24 cellular contexts compared by ENCODE assay signal in the genomic region with DNA sequence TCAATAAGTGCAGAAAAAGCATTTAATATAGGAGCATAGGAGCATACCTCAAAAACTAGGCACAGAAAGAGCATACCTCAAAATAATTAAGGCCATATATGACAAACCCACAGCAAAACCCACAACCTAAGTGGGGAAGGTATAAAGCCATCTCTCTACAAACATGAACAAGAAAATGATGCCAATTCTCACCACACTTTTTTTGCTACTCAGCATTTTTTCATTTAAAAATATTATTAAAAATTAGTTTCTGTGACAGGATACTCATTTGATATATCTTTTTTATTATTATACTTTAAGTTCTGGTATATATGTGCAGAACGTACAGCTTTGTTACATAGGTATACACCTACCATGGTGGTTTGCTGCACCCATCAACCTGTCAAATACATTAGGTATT.
DNase-seq lines count a peak whose midpoint lies in the region; ATAC-seq, FAIRE-seq and TF ChIP-seq lines count a peak whose summit lies in the region.
"Had no signal": no experiment of that assay in that cellular context is flagged by ENCODE, and none has a peak within 500 bp of the region (broad histone marks: within the 10 kb centered on the region; RNA-seq: fewer than 3 reads in every experiment).

No MANE protein-coding gene starts in this region.

- H3K36me3 Mint-ChIP-seq in activated T-cell treated with anti-CD3 and anti-CD28 coated beads, Interleukin-2, amount 50 U/mL, for 72 hours (ENCODE audit: insufficient read depth in 2 of 2) = peaks cover 0 to 2% of the 10 kb centered on the region in 2 donors
- H3K36me3 Mint-ChIP-seq: CD4-positive, alpha-beta memory T cell; CD4-positive, CD25-positive, alpha-beta regulatory T cell; CD8-positive, alpha-beta memory T cell had no signal

- H2BK120ac ChIP-seq in IMR-90 (ENCODE audit: low read depth, low read length) = no peak overlapping the region

- TF ChIP-seq CTCF in A549 (IDR thresholded peaks at IDR 0.05) = no peak
- no peak for TF ChIP-seq CTCF in IMR-90 (conservative IDR thresholded peaks at IDR 0.05; ENCODE audit: low read depth, low read length)
- no peak for TF ChIP-seq CTCF in K562 (IDR thresholded peaks at IDR 0.05 in 2 of 3, conservative IDR thresholded peaks at IDR 0.05 in 1 of 3; ENCODE audit: insufficient read depth in 2 of 3, low read depth in 1 of 3, low read length in 3 of 3)

- CTCF ChIA-PET in A549 (lab: Yijun Ruan, JAX) (no interaction called here), IMR-90 (lab: Yijun Ruan, JAX) (no interaction called here), K562 (lab: Yijun Ruan, JAX; ENCODE audit: low intra/inter-chr PET ratio) (no interaction called here)

- no peak overlapping the region for H3K23ac ChIP-seq in IMR-90 (ENCODE audit: low read depth, low read length)

- H3K36me3 ChIP-seq in IMR-90 (ENCODE audit: control insufficient read depth, insufficient read depth, low read length) (no peaks in the 10 kb centered on the region), K562 (ENCODE audit: control insufficient read depth, insufficient read depth, low read length) (no peaks in the 10 kb centered on the region)
- H3K36me3 ChIP-seq: BLaER1 treated with 17β-estradiol and CSF1 and Interleukin-3, amounts not matched to agents 10 nM and 100 nM had no signal

- WGBS in A549 (ENCODE audit: missing lambda C conversion rate) = 13% methylated on average over 1 of the region's 1 CpG
- no CpG with 5 or more reads among the region's 1 CpG for WGBS in IMR-90 (ENCODE audit: extremely low coverage in 2 of 2, insufficient read length in 1 of 2), 2 experiments
- 0% methylated on average over 1 of the region's 1 CpG for WGBS in K562 (ENCODE audit: insufficient coverage, low coverage, missing lambda C conversion rate)

- H3K79me2 ChIP-seq in K562 (ENCODE audit: control insufficient read depth, insufficient read depth, low read length) = no peaks in the 10 kb centered on the region

- no peak overlapping the region for H4K91ac ChIP-seq in IMR-90 (ENCODE audit: insufficient read depth, low read depth, low read length)

- H3K14ac ChIP-seq in IMR-90 (replicated peaks; ENCODE audit: low read depth, low read length) = no peak overlapping the region

- H2AK9ac ChIP-seq in IMR-90 (replicated peaks; ENCODE audit: low read depth, low read length, poor library complexity) = no peak overlapping the region

- H3K4me1 Mint-ChIP-seq in activated T-cell treated with anti-CD3 and anti-CD28 coated beads, Interleukin-2, amount 50 U/mL, for 72 hours (ENCODE audit: low read depth) = no peaks in the 10 kb centered on the region
- H3K4me1 Mint-ChIP-seq: B cell; CD4-positive, alpha-beta memory T cell; CD4-positive, CD25-positive, alpha-beta regulatory T cell; CD8-positive, alpha-beta memory T cell had no signal

- H3K27me3 ChIP-seq in IMR-90 (ENCODE audit: control insufficient read depth, insufficient read depth, low read length) (no peaks in the 10 kb centered on the region), K562 (ENCODE audit: control insufficient read depth in 2 of 2, insufficient read depth in 2 of 2, low read length in 2 of 2) (no peaks in the 10 kb centered on the region)
- H3K27me3 ChIP-seq: BLaER1 treated with 17β-estradiol and CSF1 and Interleukin-3, amounts not matched to agents 10 nM and 100 nM had no signal

- H3K9me1 ChIP-seq in IMR-90 (ENCODE audit: insufficient read depth, low read length) (no peaks in the 10 kb centered on the region), K562 (ENCODE audit: control insufficient read depth, insufficient read depth, low read length) (no peaks in the 10 kb centered on the region)

- dilution Hi-C loops in IMR-90 (cut with HindIII; ENCODE audit: low sequenced_read_pairs, unreplicated experiment) = no loop called here

- H2AK5ac ChIP-seq in IMR-90 (ENCODE audit: low read depth, low read length) = no peak overlapping the region

- H3K27ac ChIP-seq in A549 (no peak overlapping the region), IMR-90 (ENCODE audit: insufficient read depth, low read length) (no peak overlapping the region), K562 (ENCODE audit: extremely low read depth, low read depth, low read length) (no peak overlapping the region)
- H3K27ac ChIP-seq: BLaER1 treated with 17β-estradiol and CSF1 and Interleukin-3, amounts not matched to agents 10 nM and 100 nM; C4-2B had no signal

- TF ChIP-seq RAD21 in A549 (conservative IDR thresholded peaks at IDR 0.05 in 1 of 2, IDR thresholded peaks at IDR 0.05 in 1 of 2) = no peak
- TF ChIP-seq RAD21 in IMR-90 (IDR thresholded peaks at IDR 0.05; ENCODE audit: low read length) = no peak
- TF ChIP-seq RAD21 in K562 (CRISPR knock-in tag; conservative IDR thresholded peaks at IDR 0.05 in 1 of 2, IDR thresholded peaks at IDR 0.05 in 1 of 2) = no peak

- intact Hi-C loops in IMR-90 (cut with micrococcal nuclease) (no loop called here), K562 (cut with micrococcal nuclease) (no loop called here)

- H3K56ac ChIP-seq in IMR-90 (ENCODE audit: extremely low read depth, insufficient read depth, low read length) = no peak overlapping the region

- POLR2A ChIA-PET in A549 (lab: Yijun Ruan, JAX) (no interaction called here), IMR-90 (lab: Charles Lee; ENCODE audit: unreplicated experiment) (no interaction called here), K562 (lab: Yijun Ruan, JAX) (no interaction called here)

- no peak for TF ChIP-seq EP300 in A549 (IDR thresholded peaks at IDR 0.05)
- TF ChIP-seq EP300 in K562 (IDR thresholded peaks at IDR 0.05; ENCODE audit: low read length) = no peak

- no peak for TF ChIP-seq POLR2A in A549 (IDR thresholded peaks at IDR 0.05; ENCODE audit: low read length)
- no peak for TF ChIP-seq POLR2A in IMR-90 (IDR thresholded peaks at IDR 0.05; ENCODE audit: low read depth, low read length)
- TF ChIP-seq POLR2A in K562 (conservative IDR thresholded peaks at IDR 0.05) = no peak

- no peaks in the 10 kb centered on the region for H3K79me1 ChIP-seq in IMR-90 (ENCODE audit: low read depth in 1 of 2, low read length in 2 of 2)

- no peak overlapping the region for H3K4me3 ChIP-seq in A549
- no peak overlapping the region for H3K4me3 ChIP-seq in IMR-90 (ENCODE audit: insufficient read depth, low read depth, low read length)
- no peak overlapping the region for H3K4me3 ChIP-seq in K562
- H3K4me3 ChIP-seq: BLaER1 treated with 17β-estradiol and CSF1 and Interleukin-3, amounts not matched to agents 10 nM and 100 nM had no signal

- H2AFZ ChIP-seq in IMR-90 (replicated peaks; ENCODE audit: low read length, poor library complexity) (no peak overlapping the region), K562 (ENCODE audit: low read depth, low read length) (no peak overlapping the region)

- H3K4me2 ChIP-seq in A549 (no peak overlapping the region), IMR-90 (ENCODE audit: low read depth, low read length) (no peak overlapping the region), K562 (ENCODE audit: insufficient read depth, low read length) (no peak overlapping the region)
- H3K4me2 ChIP-seq: BLaER1 treated with 17β-estradiol and CSF1 and Interleukin-3, amounts not matched to agents 10 nM and 100 nM had no signal

- H3K27ac Mint-ChIP-seq in activated T-cell treated with anti-CD3 and anti-CD28 coated beads, Interleukin-2, amount 50 U/mL, for 72 hours = no peak overlapping the region
- H3K27ac Mint-ChIP-seq: B cell; CD4-positive, alpha-beta memory T cell; CD4-positive, CD25-positive, alpha-beta regulatory T cell; CD8-positive, alpha-beta memory T cell had no signal

- FAIRE-seq in A549 (lab: Jason Lieb, UNC) (no peak), K562 (lab: Jason Lieb, UNC) (no peak)
- FAIRE-seq: A204.1, G401.6, GM12891, GM19239 had no signal

- BruUV-seq in IMR-90 (replicated peaks; lab: Mats Ljungman, UMichigan) (no TSS peak), K562 (replicated peaks; lab: Mats Ljungman, UMichigan) (no TSS peak)

- DNase-seq in A549 (ENCODE audit: low read depth in 1 of 2, low spot score in 1 of 2) (no peak), IMR-90 (no peak), K562 (ENCODE audit: extremely low read depth in 1 of 4, low spot score in 3 of 4) (no peak), EL (no peak)
- no peak for DNase-seq in activated T-cell treated with anti-CD3 and anti-CD28 coated beads, Interleukin-2, amount 50 U/mL, for 72 hours
- DNase-seq: 8988T; AML-193; CD4-positive, alpha-beta memory T cell; CD4-positive, CD25-positive, alpha-beta regulatory T cell; CD8-positive, alpha-beta memory T cell; COR-L47; DMS 273 treated with DMSO at 0.1 percent for 48 hours; DMS153; DMS53; DMS79; DND-41; GF-D8 had no signal

- no peak overlapping the region for H2BK20ac ChIP-seq in IMR-90 (ENCODE audit: low read depth, low read length)

- no peak overlapping the region for H3K4me3 Mint-ChIP-seq in activated T-cell treated with anti-CD3 and anti-CD28 coated beads, Interleukin-2, amount 50 U/mL, for 72 hours
- H3K4me3 Mint-ChIP-seq: B cell; CD4-positive, CD25-positive, alpha-beta regulatory T cell; CD8-positive, alpha-beta memory T cell had no signal

- ATAC-seq in A549 (no peak), IMR-90 (ENCODE audit: low read depth) (no peak), K562 (no peak)
- no peak for ATAC-seq in activated T-cell treated with anti-CD3 and anti-CD28 coated beads, Interleukin-2, amount 50 U/mL, for 72 hours (replicated peaks in 1 of 2)

- H4K20me1 ChIP-seq in IMR-90 (ENCODE audit: insufficient read depth, low read length) (no peaks in the 10 kb centered on the region), K562 (replicated peaks; ENCODE audit: control insufficient read depth, insufficient read depth, low read length) (no peaks in the 10 kb centered on the region)
- H4K20me1 ChIP-seq: BLaER1 treated with 17β-estradiol and CSF1 and Interleukin-3, amounts not matched to agents 10 nM and 100 nM had no signal

- H3K9me3 Mint-ChIP-seq in activated T-cell treated with anti-CD3 and anti-CD28 coated beads, Interleukin-2, amount 50 U/mL, for 72 hours = peaks cover 14 to 25% of the 10 kb centered on the region in 2 donors

- in situ Hi-C loops in IMR-90 (cut with MboI; ENCODE audit: low sequenced_read_pairs) (no loop called here), K562 (cut with MboI) (no loop called here)

- H4K5ac ChIP-seq in IMR-90 (ENCODE audit: low read depth, low read length) = no peak overlapping the region

- H3K4me1 ChIP-seq in A549 = no peaks in the 10 kb centered on the region
- no peaks in the 10 kb centered on the region for H3K4me1 ChIP-seq in IMR-90 (ENCODE audit: control insufficient read depth, insufficient read depth, low read length)
- H3K4me1 ChIP-seq in K562 (replicated peaks in 1 of 2; ENCODE audit: control insufficient read depth in 2 of 2, insufficient read depth in 2 of 2, low read length in 2 of 2) = no peaks in the 10 kb centered on the region
- H3K4me1 ChIP-seq: BLaER1 treated with 17β-estradiol and CSF1 and Interleukin-3, amounts not matched to agents 10 nM and 100 nM had no signal

- no peaks in the 10 kb centered on the region for H3K27me3 Mint-ChIP-seq in activated T-cell treated with anti-CD3 and anti-CD28 coated beads, Interleukin-2, amount 50 U/mL, for 72 hours (ENCODE audit: low read depth)
- H3K27me3 Mint-ChIP-seq: B cell; CD4-positive, alpha-beta memory T cell; CD4-positive, CD25-positive, alpha-beta regulatory T cell; CD8-positive, alpha-beta memory T cell had no signal

- H3K9ac ChIP-seq in IMR-90 (ENCODE audit: low read depth, low read length) = no peak overlapping the region
- no peak overlapping the region for H3K9ac ChIP-seq in K562 (ENCODE audit: insufficient read depth in 1 of 2, low read depth in 2 of 2, low read length in 2 of 2)
- H3K9ac ChIP-seq: BLaER1 treated with 17β-estradiol and CSF1 and Interleukin-3, amounts not matched to agents 10 nM and 100 nM had no signal

- no peak overlapping the region for H4K8ac ChIP-seq in IMR-90 (ENCODE audit: low read depth in 2 of 2, low read length in 2 of 2)

- H3K18ac ChIP-seq in IMR-90 (ENCODE audit: low read depth, low read length) = no peak overlapping the region

- no peak overlapping the region for H2BK5ac ChIP-seq in IMR-90 (ENCODE audit: low read depth, low read length, poor library complexity, severe bottlenecking)

- no peaks in the 10 kb centered on the region for H3K9me3 ChIP-seq in A549
- H3K9me3 ChIP-seq in IMR-90 (ENCODE audit: control insufficient read depth, insufficient read depth, low read length) = no peaks in the 10 kb centered on the region; the same call in 1 of the 2 replicates
- H3K9me3 ChIP-seq in K562 (replicated peaks; ENCODE audit: control insufficient read depth, insufficient read depth, low read depth, low read length) = 0 out of 2 replicates have a peak, but pooled peaks cover 1% of the 10 kb centered on the region

- H2BK15ac ChIP-seq in IMR-90 (ENCODE audit: low read depth, low read length) = no peak overlapping the region

- no peak overlapping the region for H3K4ac ChIP-seq in IMR-90 (ENCODE audit: low read depth, low read length)

Comparison
In these comparisons a context has a peak if more than half of its experiments do, and no peak if none do; other contexts are left out.
1. Of the 35 proteins assayed by ChIP-seq in both K562 and A549: peak only in K562: none; only in A549: MAFK; in both: none; in neither: 34.